In the genomic region with DNA sequence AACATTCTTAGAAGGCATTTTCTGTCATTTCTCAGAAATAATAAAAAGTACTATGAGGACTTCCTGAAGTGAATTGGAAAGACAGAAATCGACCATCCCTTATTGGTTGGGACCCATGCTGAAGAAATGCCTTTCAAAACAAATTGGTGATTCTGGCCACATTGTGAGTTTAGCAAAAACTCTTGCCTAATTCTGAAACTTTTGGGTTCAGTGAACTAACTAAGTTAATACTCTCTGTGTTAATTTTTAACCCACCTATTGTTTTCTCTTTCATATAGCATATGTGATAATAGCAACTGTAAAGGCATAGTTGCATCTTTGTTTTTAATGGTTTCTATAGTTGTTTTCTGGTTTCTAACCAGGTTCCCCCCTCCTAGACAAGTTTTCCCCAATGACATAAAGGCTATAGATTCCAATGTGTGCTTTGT, we compare ENCODE assay signal across 1 cellular context.
A peak's percentile ranks its signal among the peaks of the same experiment; 100 is the strongest.
TF ChIP-seq lines count a peak whose summit lies in the region.

No MANE protein-coding gene starts in this region.

TF ChIP-seq in HepG2, 621 proteins besides CTCF, POLR2A, EP300 and RAD21 (continued from another document):
- TF ChIP-seq ZNF280D (CRISPR knock-in tag; IDR thresholded peaks at IDR 0.05) (no peak), SOX5 (CRISPR knock-in tag; IDR thresholded peaks at IDR 0.05; ENCODE audit: borderline replicate concordance) (peak; percentile 40; the same call in 1 of the 2 replicates), SOX6 (IDR thresholded peaks at IDR 0.05) (no peak), SOX6 (CRISPR knock-in tag; IDR thresholded peaks at IDR 0.05) (peak; percentile 39; the same call in 1 of the 2 replicates), ZNF451 (CRISPR knock-in tag; IDR thresholded peaks at IDR 0.05) (no peak), ZMAT5 (CRISPR knock-in tag; IDR thresholded peaks at IDR 0.05; ENCODE audit: borderline replicate concordance, low read depth) (no peak)
TF ChIP-seq in HepG2: peak in this region for 5.
